Comparison of ENCODE assay signal across 19 cellular contexts in genomic region chr7:33554046-33554445, GRCh38.
"Had no signal": no experiment of that assay in that cellular context is flagged by ENCODE, and none has a peak within 500 bp of the region (broad histone marks: within the 10 kb centered on the region; RNA-seq: fewer than 3 reads in every experiment).

No MANE protein-coding gene starts in this region.

- H3K36me3 Mint-ChIP-seq: activated naive CD8-positive, alpha-beta T cell treated with anti-CD3 and anti-CD28 coated beads, Interleukin-2, amount 10 ng/mL, durations not matched to agents 7 days and 5 days; natural killer cell had no signal

- DNase-seq: activated CD4-positive, alpha-beta T cell treated with anti-CD3 and anti-CD28 coated beads for 48 hours; activated CD4-positive, CD25-positive, alpha-beta regulatory T cell; activated CD8-positive, alpha-beta T cell treated with anti-CD3 and anti-CD28 coated beads for 36 hours; activated naive CD4-positive, alpha-beta T cell treated with Interleukin-2 at 50 U/mL for 16 hours; activated naive CD8-positive, alpha-beta T cell treated with anti-CD3 and anti-CD28 coated beads, Interleukin-2, amount 10 ng/mL, durations not matched to agents 7 days and 5 days; activated T-cell treated with anti-CD3 and anti-CD28 coated beads, Interleukin-2, amount 50 U/mL, for 24 hours; brain microvascular endothelial cell; central memory CD4-positive, alpha-beta T cell; endodermal cell; left ventricle myocardium superior; mesendoderm; natural killer cell; pancreas; spleen; stimulated activated naive B cell treated with anti-CD40 and anti-IgM and Interleukin-4, amounts not matched to agents 10 μg/mL and 1 μg/mL and 100 μg/mL, for 72 hours; T1000 had no signal

- H3K27me3 ChIP-seq: brain microvascular endothelial cell, pancreas, spleen had no signal

- H3K9me3 Mint-ChIP-seq: activated CD8-positive, alpha-beta T cell treated with anti-CD3 and anti-CD28 coated beads for 36 hours; activated naive CD8-positive, alpha-beta T cell treated with anti-CD3 and anti-CD28 coated beads, Interleukin-2, amount 10 ng/mL, durations not matched to agents 7 days and 5 days; activated T-cell treated with anti-CD3 and anti-CD28 coated beads, Interleukin-2, amount 50 U/mL, for 24 hours; activated T-helper 2 cell treated with anti-CD3 and anti-CD28 coated beads, Interferon-gamma antibody, Interleukin-2, Interleukin-4, amounts not matched to agents 10 μg/mL and 5 μg/mL and 100 μg/mL, durations not matched to agents 14 hours and 24 hours and 36 hours; stimulated activated naive B cell treated with anti-CD40 and anti-IgM and Interleukin-4, amounts not matched to agents 10 μg/mL and 1 μg/mL and 100 μg/mL, for 72 hours had no signal

- H3K36me3 ChIP-seq: brain microvascular endothelial cell, pancreas, spleen had no signal

- ATAC-seq: activated CD8-positive, alpha-beta T cell treated with anti-CD3 and anti-CD28 coated beads for 36 hours; natural killer cell; pancreas; stimulated activated naive B cell treated with anti-CD40 and anti-IgM and Interleukin-4, amounts not matched to agents 10 μg/mL and 1 μg/mL and 100 μg/mL, for 72 hours had no signal

- H3K4me1 Mint-ChIP-seq: activated naive CD8-positive, alpha-beta T cell treated with anti-CD3 and anti-CD28 coated beads, Interleukin-2, amount 10 ng/mL, durations not matched to agents 7 days and 5 days; natural killer cell; stimulated activated naive B cell treated with anti-CD40 and anti-IgM and Interleukin-4, amounts not matched to agents 10 μg/mL and 1 μg/mL and 100 μg/mL, for 72 hours had no signal

- H3K4me3 Mint-ChIP-seq: activated CD8-positive, alpha-beta T cell treated with anti-CD3 and anti-CD28 coated beads for 36 hours; activated naive CD8-positive, alpha-beta T cell treated with anti-CD3 and anti-CD28 coated beads, Interleukin-2, amount 10 ng/mL, durations not matched to agents 7 days and 5 days; activated T-cell treated with anti-CD3 and anti-CD28 coated beads, Interleukin-2, amount 50 U/mL, for 24 hours; endodermal cell; natural killer cell; stimulated activated naive B cell treated with anti-CD40 and anti-IgM and Interleukin-4, amounts not matched to agents 10 μg/mL and 1 μg/mL and 100 μg/mL, for 72 hours had no signal

- H3K27ac ChIP-seq: brain microvascular endothelial cell, epithelial cell of prostate, pancreas, spleen had no signal

- H3K27me3 Mint-ChIP-seq: activated CD8-positive, alpha-beta T cell treated with anti-CD3 and anti-CD28 coated beads for 36 hours; activated naive CD8-positive, alpha-beta T cell treated with anti-CD3 and anti-CD28 coated beads, Interleukin-2, amount 10 ng/mL, durations not matched to agents 7 days and 5 days; activated T-cell treated with anti-CD3 and anti-CD28 coated beads, Interleukin-2, amount 50 U/mL, for 24 hours; stimulated activated naive B cell treated with anti-CD40 and anti-IgM and Interleukin-4, amounts not matched to agents 10 μg/mL and 1 μg/mL and 100 μg/mL, for 72 hours had no signal

- FAIRE-seq: colon, pancreas had no signal

- H3K9me3 ChIP-seq: pancreas, spleen had no signal

- H3K4me3 ChIP-seq: pancreas, spleen had no signal

- H3K4me1 ChIP-seq: pancreas, spleen had no signal

- H3K27ac Mint-ChIP-seq: activated CD8-positive, alpha-beta T cell treated with anti-CD3 and anti-CD28 coated beads for 36 hours; activated naive CD8-positive, alpha-beta T cell treated with anti-CD3 and anti-CD28 coated beads, Interleukin-2, amount 10 ng/mL, durations not matched to agents 7 days and 5 days; activated T-cell treated with anti-CD3 and anti-CD28 coated beads, Interleukin-2, amount 50 U/mL, for 24 hours; activated T-helper 2 cell treated with anti-CD3 and anti-CD28 coated beads, Interferon-gamma antibody, Interleukin-2, Interleukin-4, amounts not matched to agents 10 μg/mL and 5 μg/mL and 100 μg/mL, durations not matched to agents 14 hours and 24 hours and 36 hours; endodermal cell; natural killer cell; stimulated activated naive B cell treated with anti-CD40 and anti-IgM and Interleukin-4, amounts not matched to agents 10 μg/mL and 1 μg/mL and 100 μg/mL, for 72 hours had no signal
